ENCODE assay signal across 7 cellular contexts in the genomic region with DNA sequence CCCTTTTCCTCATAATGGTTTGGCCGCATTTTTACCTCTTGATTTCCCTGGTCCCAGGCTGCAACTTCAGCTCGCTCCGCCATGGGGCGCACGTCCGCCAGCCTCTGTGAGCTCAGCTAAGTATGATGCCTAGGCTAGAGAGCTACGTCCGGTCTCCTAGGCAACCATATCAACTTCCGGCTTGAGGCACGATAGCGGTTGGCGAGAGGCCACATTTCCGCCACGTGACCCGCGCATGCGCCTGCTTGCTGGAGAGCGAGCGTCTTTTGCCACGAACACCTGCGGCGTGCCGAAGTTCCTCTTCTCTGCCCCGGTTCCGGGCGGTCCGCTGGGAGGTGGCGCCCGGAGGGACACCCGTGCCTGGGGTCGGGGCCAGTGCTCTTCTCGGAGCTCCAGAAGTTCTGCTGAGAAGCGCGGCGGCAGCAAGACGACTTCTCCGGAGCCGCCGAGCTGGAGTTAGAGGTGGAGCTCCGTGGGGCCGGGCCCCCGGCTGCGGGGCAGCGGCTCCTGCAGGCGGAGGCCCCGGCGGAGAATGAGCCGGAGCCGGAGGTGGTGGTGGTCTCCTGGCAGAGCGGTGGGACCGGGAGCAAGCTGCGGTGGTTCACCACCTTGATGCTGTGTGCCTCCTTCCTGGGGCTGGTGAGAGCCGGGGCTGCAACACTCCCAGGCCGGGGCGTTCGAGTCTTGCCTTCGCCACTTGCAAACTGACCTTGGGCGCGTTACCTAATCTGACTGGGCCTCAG.
A peak's percentile ranks its signal among the peaks of the same experiment; 100 is the strongest.
DNase-seq lines count a peak whose midpoint lies in the region; ATAC-seq and TF ChIP-seq lines count a peak whose summit lies in the region.

No MANE protein-coding gene starts in this region.

- TF ChIP-seq CTCF in astrocyte of the cerebellum (IDR thresholded peaks at IDR 0.05; ENCODE audit: low read depth, low read length, missing control alignments): peak; percentile 96
- peak; percentile 96 for TF ChIP-seq CTCF in hepatocyte (IDR thresholded peaks at IDR 0.05; ENCODE audit: poor library complexity)

- peaks cover 37% of the 10 kb centered on the region for H3K79me2 ChIP-seq in hepatocyte

- no peaks in the 10 kb centered on the region for H3K27me3 ChIP-seq in hepatocyte

- peak overlapping the region; percentile 86 for H3K4me2 ChIP-seq in hepatocyte

- in situ Hi-C loops in astrocyte of the cerebellum (cut with HindIII; ENCODE audit: low sequenced_read_pairs): no loop called here

- H3K27ac ChIP-seq in hepatocyte: peak overlapping the region; percentile 88

- 4% methylated on average over 53 of the region's 59 CpGs for WGBS in hepatocyte (ENCODE audit: low lambda C conversion rate, missing lambda C conversion rate)

- H3K9me2 ChIP-seq in hepatocyte (replicated peaks; ENCODE audit: insufficient read depth): no peaks in the 10 kb centered on the region

- H3K4me3 ChIP-seq in astrocyte of the cerebellum (ENCODE audit: low read depth, low read length) (peak overlapping the region; percentile 67), hepatocyte (peak overlapping the region; percentile 58)

- peaks cover 22% of the 10 kb centered on the region for H3K4me1 ChIP-seq in hepatocyte (ENCODE audit: insufficient read depth)

- no peaks in the 10 kb centered on the region for H3K9me3 ChIP-seq in hepatocyte (ENCODE audit: low read depth)

- DNase-seq in NCI-H1694 treated with DMSO at 0.1 percent for 48 hours (lab: John Stamatoyannopoulos, UW): peak; percentile 96
- peak; percentile 97 to 99 (median 99) for DNase-seq in T-helper 2 cell
- peak; percentile 98 for DNase-seq in astrocyte of the cerebellum (ENCODE audit: low read depth)
- peak; percentile 100 for DNase-seq in hepatocyte (ENCODE audit: low spot score)
- peak; percentile 99 for DNase-seq in renal cortical epithelial cell (ENCODE audit: low read depth)

- H2AFZ ChIP-seq in hepatocyte: peak overlapping the region; percentile 52

- no peaks in the 10 kb centered on the region for H4K20me1 ChIP-seq in hepatocyte (ENCODE audit: insufficient read depth, poor library complexity, severe bottlenecking)

- H3K36me3 ChIP-seq in hepatocyte (replicated peaks; ENCODE audit: insufficient read depth, low read depth): no peaks in the 10 kb centered on the region

- peak; percentile 97 for ATAC-seq in GM18498 (IDR thresholded peaks at IDR 0.05; ENCODE audit: unreplicated experiment)
- ATAC-seq in HG02938 (IDR thresholded peaks at IDR 0.05; ENCODE audit: unreplicated experiment): peak; percentile 98

Comparison
In these comparisons a context has a peak if more than half of its experiments do, and no peak if none do; other contexts are left out.
1. Peak in every context shown above with its lines: DNase-seq, ATAC-seq, H3K4me3 ChIP-seq and H3K27ac ChIP-seq.